Comparison of ENCODE assay signal across 36 cellular contexts in genomic region chr2:39636306-39636705, GRCh38. TPM values are rescaled to one million over a fixed set of nuclear protein-coding genes. Genes with fewer than 3 reads are reported as not detected.
"Had no signal": no experiment of that assay in that cellular context is flagged by ENCODE, and none has a peak within 500 bp of the region (broad histone marks: within the 10 kb centered on the region; RNA-seq: fewer than 3 reads in every experiment).

No MANE protein-coding gene starts in this region.

- H3K36me3 Mint-ChIP-seq: activated naive CD4-positive, alpha-beta T cell treated with anti-CD3 and anti-CD28 coated beads, Interleukin-2, amount 50 U/mL, for 72 hours; activated naive CD8-positive, alpha-beta T cell treated with anti-CD3 and anti-CD28 coated beads, Interleukin-2, amount 10 ng/mL, durations not matched to agents 7 days and 5 days had no signal

- H3K4me3 Mint-ChIP-seq: activated B cell treated with CpG ODN at 0.5 μM for 24 hours; activated CD8-positive, alpha-beta T cell treated with anti-CD3 and anti-CD28 coated beads for 36 hours; activated naive CD4-positive, alpha-beta T cell treated with anti-CD3 and anti-CD28 coated beads for 36 hours; activated naive CD8-positive, alpha-beta T cell treated with anti-CD3 and anti-CD28 coated beads, Interleukin-2, amount 10 ng/mL, durations not matched to agents 7 days and 5 days; activated T-helper 1 cell treated with anti-CD3 and anti-CD28 coated beads, Interleukin-12 subunit alpha, Interleukin-12 subunit beta, Interleukin-2, Interleukin-4 antibody, amounts not matched to agents 30 ng/mL and 10 ng/mL and 1 ng/mL, durations not matched to agents 14 hours and 24 hours and 36 hours; T-helper 17 cell; T-helper 2 cell treated with Interferon-gamma antibody and Interleukin-4, amounts not matched to agents 5 μg/mL and 100 μg/mL, for 36 hours had no signal

- FAIRE-seq: colon, endometrium, endothelial cell of umbilical vein had no signal

- H3K27me3 ChIP-seq: body of pancreas, esophagus squamous epithelium, foreskin keratinocyte, gastrocnemius medialis, heart left ventricle had no signal

- H3K4me1 Mint-ChIP-seq: activated B cell treated with CpG ODN at 0.5 μM for 24 hours; activated naive CD8-positive, alpha-beta T cell treated with anti-CD3 and anti-CD28 coated beads, Interleukin-2, amount 10 ng/mL, durations not matched to agents 7 days and 5 days had no signal

- ATAC-seq: activated CD4-positive, CD25-positive, alpha-beta regulatory T cell treated with anti-CD3 and anti-CD28 coated beads, Interleukin-2, amount 50 U/mL, for 24 hours; activated CD8-positive, alpha-beta T cell treated with anti-CD3 and anti-CD28 coated beads for 36 hours; activated naive CD4-positive, alpha-beta T cell treated with anti-CD3 and anti-CD28 coated beads, Interleukin-2, amount 50 U/mL, for 72 hours; body of pancreas; foreskin keratinocyte; gastrocnemius medialis; heart left ventricle; T-helper 17 cell had no signal

- H3K9me3 Mint-ChIP-seq: activated B cell treated with CpG ODN at 0.5 μM for 24 hours; activated CD8-positive, alpha-beta T cell treated with anti-CD3 and anti-CD28 coated beads for 36 hours; activated naive CD4-positive, alpha-beta T cell treated with anti-CD3 and anti-CD28 coated beads for 36 hours; activated naive CD4-positive, alpha-beta T cell treated with anti-CD3 and anti-CD28 coated beads, Interleukin-2, amount 50 U/mL, for 72 hours; activated naive CD8-positive, alpha-beta T cell treated with anti-CD3 and anti-CD28 coated beads, Interleukin-2, amount 10 ng/mL, durations not matched to agents 7 days and 5 days; activated T-helper 1 cell treated with anti-CD3 and anti-CD28 coated beads, Interleukin-12 subunit alpha, Interleukin-12 subunit beta, Interleukin-2, Interleukin-4 antibody, amounts not matched to agents 30 ng/mL and 10 ng/mL and 1 ng/mL, durations not matched to agents 14 hours and 24 hours and 36 hours; activated T-helper 2 cell treated with anti-CD3 and anti-CD28 coated beads, Interferon-gamma antibody, Interleukin-2, Interleukin-4, amounts not matched to agents 10 μg/mL and 5 μg/mL and 100 μg/mL, durations not matched to agents 14 hours and 24 hours and 36 hours; T-helper 2 cell treated with Interferon-gamma antibody and Interleukin-4, amounts not matched to agents 5 μg/mL and 100 μg/mL, for 36 hours had no signal

- H3K27ac ChIP-seq: body of pancreas, epithelial cell of prostate, esophagus squamous epithelium, foreskin keratinocyte, gastrocnemius medialis, heart left ventricle, WERI-Rb-1 had no signal

- H3K9me3 ChIP-seq: body of pancreas, esophagus squamous epithelium, gastrocnemius medialis, heart left ventricle had no signal

- H3K4me1 ChIP-seq: body of pancreas, esophagus squamous epithelium had no signal

- H3K27ac Mint-ChIP-seq: activated B cell treated with CpG ODN at 0.5 μM for 24 hours; activated CD8-positive, alpha-beta T cell treated with anti-CD3 and anti-CD28 coated beads for 36 hours; activated naive CD4-positive, alpha-beta T cell treated with anti-CD3 and anti-CD28 coated beads for 36 hours; activated naive CD4-positive, alpha-beta T cell treated with anti-CD3 and anti-CD28 coated beads, Interleukin-2, amount 50 U/mL, for 72 hours; activated naive CD8-positive, alpha-beta T cell treated with anti-CD3 and anti-CD28 coated beads, Interleukin-2, amount 10 ng/mL, durations not matched to agents 7 days and 5 days; activated T-helper 1 cell treated with anti-CD3 and anti-CD28 coated beads, Interleukin-12 subunit alpha, Interleukin-12 subunit beta, Interleukin-2, Interleukin-4 antibody, amounts not matched to agents 30 ng/mL and 10 ng/mL and 1 ng/mL, durations not matched to agents 14 hours and 24 hours and 36 hours; activated T-helper 2 cell treated with anti-CD3 and anti-CD28 coated beads, Interferon-gamma antibody, Interleukin-2, Interleukin-4, amounts not matched to agents 10 μg/mL and 5 μg/mL and 100 μg/mL, durations not matched to agents 14 hours and 24 hours and 36 hours; T-helper 17 cell; T-helper 2 cell treated with Interferon-gamma antibody and Interleukin-4, amounts not matched to agents 5 μg/mL and 100 μg/mL, for 36 hours had no signal

- H3K4me3 ChIP-seq: body of pancreas, esophagus squamous epithelium, gastrocnemius medialis, heart left ventricle had no signal

- DNase-seq: activated B cell treated with CpG ODN at 0.5 μM for 24 hours; activated CD4-positive, alpha-beta T cell treated with anti-CD3 and anti-CD28 coated beads for 48 hours; activated CD4-positive, alpha-beta T cell treated with anti-CD3 and anti-CD28 coated beads, Interleukin-2, amount 50 U/mL, for 1 hour; activated CD4-positive, alpha-beta T cell treated with anti-CD3 and anti-CD28 coated beads, Interleukin-2, amount 50 U/mL, for 48 hours; activated CD8-positive, alpha-beta memory T cell treated with anti-CD3 and anti-CD28 coated beads for 24 hours; activated CD8-positive, alpha-beta memory T cell treated with anti-CD3 and anti-CD28 coated beads, Interleukin-2, amount 50 U/mL, for 4 hours; activated CD8-positive, alpha-beta T cell treated with anti-CD3 and anti-CD28 coated beads for 36 hours; activated effector memory CD4-positive, alpha-beta T cell treated with anti-CD3 and anti-CD28 coated beads, Interleukin-2, amount 50 U/mL, for 16 hours; activated naive CD4-positive, alpha-beta T cell treated with anti-CD3 and anti-CD28 coated beads for 36 hours; activated naive CD8-positive, alpha-beta T cell treated with anti-CD3 and anti-CD28 coated beads, Interleukin-2, amount 10 ng/mL, durations not matched to agents 7 days and 5 days; activated T-cell treated with anti-CD3 and anti-CD28 coated beads, Interleukin-2, amount 50 U/mL, for 1 hour; activated T-cell treated with anti-CD3 and anti-CD28 coated beads, Interleukin-2, amount 50 U/mL, for 48 hours; amniotic stem cell; anterior cingulate cortex; body of pancreas; caudate nucleus; effector CD8-positive, alpha-beta T cell; esophagus squamous epithelium; foreskin keratinocyte; gastrocnemius medialis; glutamatergic neuron; heart left ventricle; T-helper 1 cell; T-helper 17 cell; T1000; WERI-Rb-1 had no signal

- H3K27me3 Mint-ChIP-seq: activated B cell treated with CpG ODN at 0.5 μM for 24 hours; activated naive CD8-positive, alpha-beta T cell treated with anti-CD3 and anti-CD28 coated beads, Interleukin-2, amount 10 ng/mL, durations not matched to agents 7 days and 5 days had no signal

- H3K36me3 ChIP-seq: esophagus squamous epithelium, gastrocnemius medialis, heart left ventricle, WERI-Rb-1 had no signal

RNA-seq across cellular contexts. Expression of gene TMEM178A, which starts 29.4 kb away (rescaled TPM):
- total RNA-seq: activated B cell treated with CpG ODN at 0.5 μM for 24 hours; activated T-helper 1 cell treated with anti-CD3 and anti-CD28 coated beads, Interleukin-12 subunit alpha, Interleukin-12 subunit beta, Interleukin-2, Interleukin-4 antibody, amounts not matched to agents 30 ng/mL and 10 ng/mL and 1 ng/mL, durations not matched to agents 14 hours and 24 hours and 36 hours; dermis microvascular lymphatic vessel endothelial cell; foreskin keratinocyte had no signal
